12 cellular contexts compared by ENCODE assay signal in genomic region chr1:235078927-235079381, GRCh38. TPM values are rescaled to one million over a fixed set of nuclear protein-coding genes. Genes with fewer than 3 reads are reported as not detected.
DNase-seq lines count a peak whose midpoint lies in the region; TF ChIP-seq lines count a peak whose summit lies in the region.
"Had no signal": no experiment of that assay in that cellular context is flagged by ENCODE, and none has a peak within 500 bp of the region (broad histone marks: within the 10 kb centered on the region; RNA-seq: fewer than 3 reads in every experiment).

No MANE protein-coding gene starts in this region.

- TF ChIP-seq CTCF in HL-60 (IDR thresholded peaks at IDR 0.05; ENCODE audit: insufficient read depth, low read length): no peak
- TF ChIP-seq CTCF in choroid plexus epithelial cell (conservative IDR thresholded peaks at IDR 0.05; ENCODE audit: low read depth, low read length): no peak

- H3K27me3 ChIP-seq in HL-60 (ENCODE audit: insufficient read depth, poor library complexity, severe bottlenecking): no peaks in the 10 kb centered on the region
- H3K27me3 ChIP-seq in muscle layer of duodenum (ENCODE audit: low read depth, low read length): no peaks in the 10 kb centered on the region

- H3K4me1 ChIP-seq in muscle layer of duodenum (ENCODE audit: control insufficient read depth in 1 of 2, insufficient read depth in 2 of 2, low read length in 2 of 2): peaks cover 31 to 42% of the 10 kb centered on the region in 2 donors

- H3K27ac ChIP-seq in HL-60 (replicated peaks) (peak overlapping the region; percentile 27; the same call in 1 of the 2 replicates), muscle layer of duodenum (ENCODE audit: low read length) (peak overlapping the region; percentile 85)

- H3K9me3 ChIP-seq in muscle layer of duodenum (ENCODE audit: control insufficient read depth in 1 of 2, low read length in 2 of 2): no peaks in the 10 kb centered on the region

- H3K4me3 ChIP-seq in HL-60 (replicated peaks; ENCODE audit: insufficient read depth, low read length): no peak overlapping the region
- H3K4me3 ChIP-seq in choroid plexus epithelial cell (ENCODE audit: low read depth, low read length): no peak overlapping the region
- H3K4me3 ChIP-seq in muscle layer of duodenum (ENCODE audit: low read depth in 1 of 2, low read length in 2 of 2): no peak overlapping the region

- peaks cover 0 to 5% of the 10 kb centered on the region in 2 donors for H3K36me3 ChIP-seq in muscle layer of duodenum (ENCODE audit: control insufficient read depth in 1 of 2, insufficient read depth in 2 of 2, low read length in 2 of 2)

- DNase-seq in A172 (ENCODE audit: low spot score) (peak; percentile 61), HL-60 (ENCODE audit: low read depth in 1 of 2, low spot score in 1 of 2) (no peak), choroid plexus epithelial cell (ENCODE audit: low read depth) (peak; percentile 46), NCI-H1092 treated with DMSO at 0.1 percent for 48 hours (lab: John Stamatoyannopoulos, UW) (no peak), NOMO-1 treated with dmso at 0.1 percent for 144 hours (lab: John Stamatoyannopoulos, UW; ENCODE audit: unreplicated experiment) (no peak)
- DNase-seq in effector CD4-positive, alpha-beta T cell: no peak
- DNase-seq in activated T-cell treated with anti-CD3 and anti-CD28 coated beads, Interleukin-2, amount 50 U/mL, for 48 hours: no peak
- DNase-seq: activated CD8-positive, alpha-beta memory T cell treated with anti-CD3 and anti-CD28 coated beads, Interleukin-2, amount 50 U/mL, for 48 hours; cerebellar nuclear complex; NCI-H1930; T-cell had no signal

RNA-seq across cellular contexts. Expression of gene TOMM20, which starts 49.7 kb away (rescaled TPM):
- total RNA-seq in A172 (2014; rRNA removed; shearing (Covaris generic)): 151 and 161 TPM in 2 replicates

Comparison
In these comparisons a context has a peak if more than half of its experiments do, and no peak if none do; other contexts are left out.
1. DNase-seq: peak in A172 (single experiment) and choroid plexus epithelial cell (single experiment); none in HL-60 (0 of 2), NCI-H1092 treated with DMSO at 0.1 percent for 48 hours (single experiment), effector CD4-positive, alpha-beta T cell (single experiment), NOMO-1 treated with dmso at 0.1 percent for 144 hours (single experiment) and activated T-cell treated with anti-CD3 and anti-CD28 coated beads, Interleukin-2, amount 50 U/mL, for 48 hours (0 of 2).